Comparison of ENCODE assay signal across 10 cellular contexts in the genomic region with DNA sequence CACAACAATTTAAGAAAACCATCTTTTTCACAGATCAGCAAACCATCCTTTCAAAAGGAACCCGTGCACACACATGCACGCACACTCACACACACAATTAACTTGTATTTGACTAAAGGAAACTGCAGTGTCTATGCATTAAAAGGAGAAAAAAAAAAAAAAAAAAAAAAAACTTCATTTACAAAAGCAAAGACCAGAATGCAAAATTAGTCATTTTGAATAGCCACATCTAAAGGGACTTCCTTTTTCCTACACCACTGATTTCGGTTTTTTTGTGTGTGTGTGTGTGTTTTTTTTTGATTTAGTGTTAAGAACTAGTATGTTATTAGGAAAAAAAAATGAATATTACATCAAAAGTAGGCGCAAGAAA. TPM values are rescaled to one million over a fixed set of nuclear protein-coding genes. Genes with fewer than 3 reads are reported as not detected.
A peak's percentile ranks its signal among the peaks of the same experiment; 100 is the strongest.
DNase-seq lines count a peak whose midpoint lies in the region; ATAC-seq and TF ChIP-seq lines count a peak whose summit lies in the region.
"Had no signal": no experiment of that assay in that cellular context is flagged by ENCODE, and none has a peak within 500 bp of the region (broad histone marks: within the 10 kb centered on the region; RNA-seq: fewer than 3 reads in every experiment).

No MANE protein-coding gene starts in this region.

- peaks cover 18 to 30% of the 10 kb centered on the region in 2 donors for H3K36me3 Mint-ChIP-seq in stimulated activated naive B cell treated with anti-CD40 and anti-IgM and Interleukin-4, amounts not matched to agents 10 μg/mL and 1 μg/mL and 100 μg/mL, for 72 hours

- H3K4me3 Mint-ChIP-seq in stimulated activated naive B cell treated with anti-CD40 and anti-IgM and Interleukin-4, amounts not matched to agents 10 μg/mL and 1 μg/mL and 100 μg/mL, for 72 hours: no peak overlapping the region
- H3K4me3 Mint-ChIP-seq: brain had no signal

- peaks cover 88% of the 10 kb centered on the region for H3K36me3 ChIP-seq in RWPE2 (ENCODE audit: low read depth)

- H3K27ac Mint-ChIP-seq in stimulated activated naive B cell treated with anti-CD40 and anti-IgM and Interleukin-4, amounts not matched to agents 10 μg/mL and 1 μg/mL and 100 μg/mL, for 72 hours: no peak overlapping the region
- H3K27ac Mint-ChIP-seq: brain had no signal

- 49% methylated on average over 4 of the region's 4 CpGs for WGBS in right cardiac atrium

- peak overlapping the region; percentile 8 for H3K4me3 ChIP-seq in HFF-Myc (replicated peaks; ENCODE audit: low read depth, low read length)
- no peak overlapping the region for H3K4me3 ChIP-seq in RWPE2 (ENCODE audit: severe bottlenecking)
- H3K4me3 ChIP-seq in right cardiac atrium (ENCODE audit: low read length): no peak overlapping the region

- no peak for DNase-seq in HFF-Myc (ENCODE audit: extremely low read depth, low read depth)
- DNase-seq in RWPE2 (ENCODE audit: low spot score): no peak
- DNase-seq in right cardiac atrium: no peak
- no peak for DNase-seq in stimulated activated naive B cell treated with anti-CD40 and anti-IgM and Interleukin-4, amounts not matched to agents 10 μg/mL and 1 μg/mL and 100 μg/mL, for 72 hours
- DNase-seq in activated effector memory CD4-positive, alpha-beta T cell treated with anti-CD3 and anti-CD28 coated beads, Interleukin-2, amount 50 U/mL, for 16 hours: no peak
- DNase-seq in C1 segment of cervical spinal cord (lab: John Stamatoyannopoulos, UW): no peak
- DNase-seq: NCI-H2029 had no signal

- no peak for TF ChIP-seq CTCF in HFF-Myc (IDR thresholded peaks at IDR 0.05; ENCODE audit: low read depth, low read length, missing control alignments)
- TF ChIP-seq CTCF in RWPE2 (IDR thresholded peaks at IDR 0.05; ENCODE audit: poor library complexity, severe bottlenecking): no peak

- no peaks in the 10 kb centered on the region for H3K27me3 Mint-ChIP-seq in stimulated activated naive B cell treated with anti-CD40 and anti-IgM and Interleukin-4, amounts not matched to agents 10 μg/mL and 1 μg/mL and 100 μg/mL, for 72 hours
- H3K27me3 Mint-ChIP-seq: brain had no signal

- intact Hi-C loops in right cardiac atrium (cut with DNase I): loop anchor here in 1 of 4 donors (10.0 kb wide), 1 partner anchor 45 kb away; no protein-coding TSS in a partner anchor

- H3K27me3 ChIP-seq in RWPE2 (ENCODE audit: insufficient read depth, poor library complexity, severe bottlenecking): no peaks in the 10 kb centered on the region
- H3K27me3 ChIP-seq in right cardiac atrium (ENCODE audit: control insufficient read depth, insufficient read depth): no peaks in the 10 kb centered on the region

- no peaks in the 10 kb centered on the region for H3K9me3 ChIP-seq in RWPE2 (ENCODE audit: severe bottlenecking)
- H3K9me3 ChIP-seq in right cardiac atrium (ENCODE audit: control insufficient read depth, low read length): no peaks in the 10 kb centered on the region

- no peak for ATAC-seq in RWPE2 (ENCODE audit: low read depth)
- ATAC-seq in right cardiac atrium: no peak
- peak; percentile 61 to 67 for ATAC-seq in stimulated activated naive B cell treated with anti-CD40 and anti-IgM and Interleukin-4, amounts not matched to agents 10 μg/mL and 1 μg/mL and 100 μg/mL, for 72 hours (replicated peaks)
- ATAC-seq in GM19467 (IDR thresholded peaks at IDR 0.05; ENCODE audit: unreplicated experiment): no peak
- no peak for ATAC-seq in HG03108 (IDR thresholded peaks at IDR 0.05; ENCODE audit: unreplicated experiment)

- peak overlapping the region; percentile 99 for H3K27ac ChIP-seq in RWPE2 (ENCODE audit: poor library complexity, severe bottlenecking)
- peak overlapping the region; percentile 81 for H3K27ac ChIP-seq in right cardiac atrium (ENCODE audit: low read length)

- peaks cover 2 to 42% of the 10 kb centered on the region in 2 donors for H3K4me1 Mint-ChIP-seq in stimulated activated naive B cell treated with anti-CD40 and anti-IgM and Interleukin-4, amounts not matched to agents 10 μg/mL and 1 μg/mL and 100 μg/mL, for 72 hours

- H3K4me1 ChIP-seq in RWPE2 (ENCODE audit: insufficient read depth, poor library complexity, severe bottlenecking) (peaks cover 72% of the 10 kb centered on the region), right cardiac atrium (ENCODE audit: control insufficient read depth, insufficient read depth, low read length) (peaks cover 26% of the 10 kb centered on the region)

- H3K9me3 Mint-ChIP-seq in stimulated activated naive B cell treated with anti-CD40 and anti-IgM and Interleukin-4, amounts not matched to agents 10 μg/mL and 1 μg/mL and 100 μg/mL, for 72 hours: no peaks in the 10 kb centered on the region
- H3K9me3 Mint-ChIP-seq: brain had no signal

RNA-seq across cellular contexts. Expression of gene ZMYND8, which starts 6.3 kb away (rescaled TPM):
- 10 to 100 TPM; 20.4 to 35.7 (median 31.4) TPM for total RNA-seq in right cardiac atrium
- 10.0 TPM for polyA plus RNA-seq in right cardiac atrium

Comparison
In these comparisons a context has a peak if more than half of its experiments do, and no peak if none do; other contexts are left out.
1. ATAC-seq: peak in stimulated activated naive B cell treated with anti-CD40 and anti-IgM and Interleukin-4, amounts not matched to agents 10 μg/mL and 1 μg/mL and 100 μg/mL, for 72 hours (2 of 2); none in RWPE2 (single experiment), right cardiac atrium (0 of 2), GM19467 (single experiment) and HG03108 (single experiment).